Comparison of ENCODE assay signal across 8 cellular contexts in genomic region chr7:158829021-158829341, GRCh38. TPM values are rescaled to one million over a fixed set of nuclear protein-coding genes. Genes with fewer than 3 reads are reported as not detected.
A peak's percentile ranks its signal among the peaks of the same experiment; 100 is the strongest.
DNase-seq lines count a peak whose midpoint lies in the region; ATAC-seq, FAIRE-seq and TF ChIP-seq lines count a peak whose summit lies in the region.

No MANE protein-coding gene starts in this region.

- POLR2A ChIA-PET in MCF 10A (lab: Yijun Ruan, JAX): interaction anchor here (0.7 to 5.5 kb wide), 8 partner anchors 11 to 70 kb away, joined by 3 to 112 read pairs (median 6); no protein-coding TSS in a partner anchor

- H3K4me3 Mint-ChIP-seq in MCF 10A (ENCODE audit: unreplicated experiment): peak overlapping the region; percentile 87

- ATAC-seq in GM21381 (IDR thresholded peaks at IDR 0.05; ENCODE audit: unreplicated experiment): peak; percentile 50

- WGBS in small intestine, 3 donors: 0% methylated on average over 22 to 38 of the region's 38 CpGs

- peak overlapping the region; percentile 88 for H3K9ac ChIP-seq in ES-I3 (ENCODE audit: low read depth, low read length)

- H3K4me1 ChIP-seq in ES-I3 (ENCODE audit: insufficient read depth, low read length) (peaks cover 9% of the 10 kb centered on the region), small intestine (ENCODE audit: control insufficient read depth in 2 of 2, insufficient read depth in 1 of 2, low read depth in 1 of 2, low read length in 1 of 2) (peaks cover 0 to 5% of the 10 kb centered on the region in 2 donors)

- DNase-seq in HL-60 (ENCODE audit: low read depth in 1 of 2, low spot score in 1 of 2) (peak in 1 of 2 experiments; percentile 69), SK-MEL-5 (ENCODE audit: low read depth, low spot score) (peak; percentile 69), MCF 10A (ENCODE audit: unreplicated experiment) (peak; percentile 76), inferior parietal cortex (ENCODE audit: extremely low spot score) (peak; percentile 47), small intestine (peak; percentile 67), T1000 (lab: John Stamatoyannopoulos, UW) (no peak)

- peaks cover 22% of the 10 kb centered on the region for H3K36me3 Mint-ChIP-seq in MCF 10A (ENCODE audit: insufficient read depth, unreplicated experiment)

- no peaks in the 10 kb centered on the region for H3K27me3 Mint-ChIP-seq in MCF 10A (ENCODE audit: insufficient read depth, unreplicated experiment)

- H3K9me3 ChIP-seq in ES-I3 (ENCODE audit: control insufficient read depth, insufficient read depth, low read length) (no peaks in the 10 kb centered on the region), small intestine (ENCODE audit: control insufficient read depth, low read depth) (no peaks in the 10 kb centered on the region)

- CTCF ChIA-PET in MCF 10A (lab: Yijun Ruan, JAX): interaction anchor here (0.7 kb wide), 1 partner anchor 18 kb away, joined by 4 read pairs; no protein-coding TSS in a partner anchor

- H3K4me1 Mint-ChIP-seq in MCF 10A (ENCODE audit: insufficient read depth, unreplicated experiment): peaks cover 15% of the 10 kb centered on the region

- no TSS peak for BruUV-seq in MCF 10A (replicated peaks; lab: Mats Ljungman, UMichigan)

- H3K36me3 ChIP-seq in ES-I3 (ENCODE audit: insufficient read depth, low read length) (no peaks in the 10 kb centered on the region), small intestine (ENCODE audit: control insufficient read depth in 2 of 2, insufficient read depth in 2 of 2, low read length in 2 of 2) (no peaks in the 10 kb centered on the region)

- H3K27me3 ChIP-seq in HL-60 (ENCODE audit: insufficient read depth, poor library complexity, severe bottlenecking) (no peaks in the 10 kb centered on the region), small intestine (ENCODE audit: control insufficient read depth in 2 of 2, insufficient read depth in 2 of 2, low read length in 2 of 2) (no peaks in the 10 kb centered on the region)

- TF ChIP-seq CTCF in HL-60 (IDR thresholded peaks at IDR 0.05; ENCODE audit: insufficient read depth, low read length): no peak
- TF ChIP-seq CTCF in MCF 10A (IDR thresholded peaks at IDR 0.05; ENCODE audit: unreplicated experiment): no peak

- H3K27ac ChIP-seq in HL-60 (replicated peaks) (peak overlapping the region; percentile 77), small intestine (ENCODE audit: low read depth in 1 of 2, low read length in 1 of 2) (peak overlapping the region; percentile 96 to 99)

- H3K9me3 Mint-ChIP-seq in MCF 10A (ENCODE audit: unreplicated experiment): no peaks in the 10 kb centered on the region

- intact Hi-C loops in MCF 10A (cut with micrococcal nuclease): loop anchor here (1.0 to 5.0 kb wide), 4 partner anchors 27 to 122 kb away; partner anchors contain the start of gene DYNC2I1

- H3K27ac Mint-ChIP-seq in MCF 10A (ENCODE audit: low read depth, unreplicated experiment): peak overlapping the region; percentile 81

- in situ Hi-C loops in SK-MEL-5 (cut with HindIII; ENCODE audit: low pct_unique_long_range_greater_than_20kb, low sequenced_read_pairs): no loop called here

- no peak for FAIRE-seq in small intestine (lab: Jason Lieb, UNC)

- H3K4me3 ChIP-seq in HL-60 (replicated peaks; ENCODE audit: insufficient read depth, low read length) (peak overlapping the region; percentile 83), small intestine (ENCODE audit: low read depth in 1 of 2, low read length in 2 of 2) (peak overlapping the region; percentile 71 to 89)

RNA-seq across cellular contexts. Expression of gene ESYT2, which starts 0.3 kb away (rescaled TPM):
- total RNA-seq in SK-MEL-5 (2014; rRNA removed; shearing (Covaris generic)): 95.2 and 97.7 TPM in 2 replicates
- polyA plus RNA-seq in SK-MEL-5 (2015; cell fraction: cytosol; rRNA removed): 61.0 and 86.9 TPM in 2 replicates
- 34.2 and 40.6 TPM in 2 replicates for polyA plus RNA-seq in SK-MEL-5 (2015; cell fraction: nucleus; rRNA removed)
- total RNA-seq in MCF 10A (2022): 74.1 and 78.6 TPM in 2 replicates
- 10 to 100 TPM in 2 of 3 donors, 1 to 10 TPM in 1; 10.0 to 28.9 (median 13.6) TPM for polyA plus RNA-seq in small intestine

RNA-seq across cellular contexts. Expression of gene DYNC2I1, which starts 27.4 kb away (rescaled TPM):
- 5.9 and 8.5 TPM in 2 replicates for total RNA-seq in SK-MEL-5 (2014; rRNA removed; shearing (Covaris generic))
- 8.3 and 15.2 TPM in 2 replicates for polyA plus RNA-seq in SK-MEL-5 (2015; cell fraction: cytosol; rRNA removed)
- 29.3 and 43.8 TPM in 2 replicates for polyA plus RNA-seq in SK-MEL-5 (2015; cell fraction: nucleus; rRNA removed)
- 14.4 and 16.5 TPM in 2 replicates for total RNA-seq in MCF 10A (2022)
- 10 to 100 TPM in 2 of 3 donors, 1 to 10 TPM in 1; 7.0 to 49.6 (median 33.8) TPM for polyA plus RNA-seq in small intestine
